In the genomic region with DNA sequence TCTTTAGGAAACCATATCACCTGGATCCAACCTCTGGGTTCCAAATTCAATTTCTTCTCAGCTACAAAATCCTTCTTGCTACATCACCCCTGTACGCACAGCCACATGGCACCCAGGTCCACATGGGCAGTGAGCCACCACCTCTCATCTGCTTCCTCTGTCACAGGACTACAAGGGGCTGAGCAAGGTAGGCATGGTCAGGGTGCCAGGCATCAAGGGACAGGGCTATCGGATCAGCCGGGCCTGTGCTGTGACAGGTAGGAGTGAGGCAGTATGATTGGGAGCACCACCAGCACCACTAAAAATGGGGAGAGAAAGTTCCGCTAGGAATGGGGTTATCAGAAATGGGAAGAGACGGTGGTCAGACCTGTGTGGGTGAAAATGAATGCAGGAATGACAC, we compare ENCODE assay signal across 1 cellular context.
TF ChIP-seq lines count a peak whose summit lies in the region.

No MANE protein-coding gene starts in this region.

TF ChIP-seq in A549, 52 proteins besides CTCF, POLR2A, EP300 and RAD21 (continued from another document):
- TF ChIP-seq, protein P1, sequence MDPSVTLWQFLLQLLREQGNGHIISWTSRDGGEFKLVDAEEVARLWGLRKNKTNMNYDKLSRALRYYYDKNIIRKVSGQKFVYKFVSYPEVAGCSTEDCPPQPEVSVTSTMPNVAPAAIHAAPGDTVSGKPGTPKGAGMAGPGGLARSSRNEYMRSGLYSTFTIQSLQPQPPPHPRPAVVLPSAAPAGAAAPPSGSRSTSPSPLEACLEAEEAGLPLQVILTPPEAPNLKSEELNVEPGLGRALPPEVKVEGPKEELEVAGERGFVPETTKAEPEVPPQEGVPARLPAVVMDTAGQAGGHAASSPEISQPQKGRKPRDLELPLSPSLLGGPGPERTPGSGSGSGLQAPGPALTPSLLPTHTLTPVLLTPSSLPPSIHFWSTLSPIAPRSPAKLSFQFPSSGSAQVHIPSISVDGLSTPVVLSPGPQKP (IDR thresholded peaks at IDR 0.05; ENCODE audit: low read depth, low read length), result no peak
- TF ChIP-seq KDM1A (IDR thresholded peaks at IDR 0.05; ENCODE audit: low read depth), result no peak
- no peak for TF ChIP-seq HDAC2 (IDR thresholded peaks at IDR 0.05)
- no peak for TF ChIP-seq EHF (CRISPR knock-in tag; IDR thresholded peaks at IDR 0.05)
- TF ChIP-seq GATA3 (IDR thresholded peaks at IDR 0.05; ENCODE audit: borderline replicate concordance), result no peak
